In genomic region chr14:54568821-54569591, GRCh38 we compare ENCODE assay signal across 8 cellular contexts. TPM values are rescaled to one million over a fixed set of nuclear protein-coding genes. Genes with fewer than 3 reads are reported as not detected.
DNase-seq lines count a peak whose midpoint lies in the region; ATAC-seq and TF ChIP-seq lines count a peak whose summit lies in the region.

No MANE protein-coding gene starts in this region.

- intact Hi-C loops in CD4-positive, alpha-beta memory T cell (cut with micrococcal nuclease): loop anchor here (5.0 kb wide), 4 partner anchors 313 to 1548 kb away; partner anchors contain the start of genes DDHD1 and PELI2

- peaks cover 7% of the 10 kb centered on the region for H4K20me1 ChIP-seq in neural progenitor cell (ENCODE audit: low read depth)

- H3K27me3 ChIP-seq in CD4-positive, alpha-beta memory T cell (ENCODE audit: insufficient read depth, low read length): no peaks in the 10 kb centered on the region
- H3K27me3 ChIP-seq in SJSA1 (replicated peaks) (no peaks in the 10 kb centered on the region), neural progenitor cell (peaks cover 60% of the 10 kb centered on the region)

- POLR2A ChIA-PET in CD4-positive, alpha-beta memory T cell (lab: Charles Lee; ENCODE audit: partially characterized antibody): interaction anchor here (0.9 to 1.9 kb wide), 3 partner anchors 60 to 81 kb away, joined by 3 to 8 read pairs (median 4); partner anchors contain the start of gene CGRRF1

- H3K36me3 ChIP-seq in CD4-positive, alpha-beta memory T cell (ENCODE audit: insufficient read depth, low read length): no peaks in the 10 kb centered on the region
- H3K36me3 ChIP-seq in SJSA1 (peaks cover 61% of the 10 kb centered on the region), neural progenitor cell (no peaks in the 10 kb centered on the region)

- DNase-seq in CD4-positive, alpha-beta memory T cell: no peak
- DNase-seq in SJSA1 (ENCODE audit: low read depth in 1 of 2, low spot score in 2 of 2) (peak in 1 of 2 experiments; percentile 52), fibroblast of pulmonary artery (ENCODE audit: low read depth) (no peak), neural progenitor cell (ENCODE audit: low spot score) (peak; percentile 26), NCI-H510A treated with DMSO at 0.1 percent for 48 hours (lab: John Stamatoyannopoulos, UW) (no peak)
- DNase-seq in stimulated activated CD4-positive, alpha-beta T cell treated with anti-CD3 and anti-CD28 coated beads, Interleukin-2, amount 100 ng/mL, for 24 hours: no peak

- peaks cover 0 to 24% (median 15%) of the 10 kb centered on the region in 8 donors for H3K9me3 Mint-ChIP-seq in CD4-positive, alpha-beta memory T cell
- peaks cover 9% of the 10 kb centered on the region for H3K9me3 Mint-ChIP-seq in neural progenitor cell

- H3K4me3 ChIP-seq in CD4-positive, alpha-beta memory T cell (ENCODE audit: low read length in 2 of 2): no peak overlapping the region
- H3K4me3 ChIP-seq in SJSA1 (peak overlapping the region; percentile 95), fibroblast of pulmonary artery (replicated peaks; ENCODE audit: low read depth, low read length) (peak overlapping the region; percentile 78), neural progenitor cell (no peak overlapping the region)

- H3K36me3 Mint-ChIP-seq in CD4-positive, alpha-beta memory T cell: peaks cover 10 to 18% of the 10 kb centered on the region in 2 donors
- peaks cover 19% of the 10 kb centered on the region for H3K36me3 Mint-ChIP-seq in neural progenitor cell

- peaks cover 2 to 3% of the 10 kb centered on the region in 2 donors for H3K9me3 ChIP-seq in CD4-positive, alpha-beta memory T cell (ENCODE audit: control insufficient read depth in 1 of 2, low read length in 2 of 2)
- H3K9me3 ChIP-seq in SJSA1 (replicated peaks) (peaks cover 9% of the 10 kb centered on the region), neural progenitor cell (ENCODE audit: low read depth) (no peaks in the 10 kb centered on the region)

- ATAC-seq in GM19035 (IDR thresholded peaks at IDR 0.05; ENCODE audit: unreplicated experiment) (no peak), HG03342 (IDR thresholded peaks at IDR 0.05; ENCODE audit: unreplicated experiment) (no peak)

- peaks cover 0 to 2% of the 10 kb centered on the region in 2 donors for H3K27me3 Mint-ChIP-seq in CD4-positive, alpha-beta memory T cell
- peaks cover 7% of the 10 kb centered on the region for H3K27me3 Mint-ChIP-seq in neural progenitor cell (ENCODE audit: insufficient read depth, low read depth)

- no peak for TF ChIP-seq CTCF in fibroblast of pulmonary artery (IDR thresholded peaks at IDR 0.05; ENCODE audit: low read length, missing control alignments)
- no peak for TF ChIP-seq CTCF in neural progenitor cell (IDR thresholded peaks at IDR 0.05)

- H3K9ac ChIP-seq in neural progenitor cell: no peak overlapping the region

- CTCF ChIA-PET in CD4-positive, alpha-beta memory T cell (lab: Charles Lee; ENCODE audit: partially characterized antibody): interaction anchor here (1.1 to 8.5 kb wide), 4 partner anchors 59 to 206 kb away, joined by 3 to 245 read pairs (median 38); partner anchors contain the start of gene GMFB

- no peaks in the 10 kb centered on the region for H3K79me2 ChIP-seq in neural progenitor cell (ENCODE audit: low read depth)

- H3K4me1 Mint-ChIP-seq in CD4-positive, alpha-beta memory T cell: peaks cover 8 to 29% (median 11%) of the 10 kb centered on the region in 4 donors
- peaks cover 21% of the 10 kb centered on the region for H3K4me1 Mint-ChIP-seq in neural progenitor cell

- peak overlapping the region in 6 of 8 donors; percentile 34 to 87 (median 80) for H3K4me3 Mint-ChIP-seq in CD4-positive, alpha-beta memory T cell
- peak overlapping the region; percentile 98 for H3K4me3 Mint-ChIP-seq in neural progenitor cell

- H3K4me2 ChIP-seq in neural progenitor cell: peak overlapping the region; percentile 90

- H2AFZ ChIP-seq in neural progenitor cell (replicated peaks): no peak overlapping the region

- peak overlapping the region in 2 of 7 donors; percentile 5 to 97 for H3K27ac Mint-ChIP-seq in CD4-positive, alpha-beta memory T cell
- no peak overlapping the region for H3K27ac Mint-ChIP-seq in neural progenitor cell

- H3K27ac ChIP-seq in CD4-positive, alpha-beta memory T cell (ENCODE audit: low read depth, low read length): no peak overlapping the region
- H3K27ac ChIP-seq in SJSA1: peak overlapping the region; percentile 93
- no peak overlapping the region for H3K27ac ChIP-seq in neural progenitor cell

- H3K4me1 ChIP-seq in CD4-positive, alpha-beta memory T cell (ENCODE audit: insufficient read depth, low read length): peaks cover 16% of the 10 kb centered on the region
- H3K4me1 ChIP-seq in SJSA1 (replicated peaks): peaks cover 54% of the 10 kb centered on the region
- H3K4me1 ChIP-seq in neural progenitor cell: peaks cover 10% of the 10 kb centered on the region

- peaks cover 25% of the 10 kb centered on the region for H3F3A ChIP-seq in neural progenitor cell (ENCODE audit: low read depth)

RNA-seq across cellular contexts. Expression of gene SAMD4A, which starts 2.1 kb away (rescaled TPM):
- total RNA-seq in CD4-positive, alpha-beta memory T cell: 1 to 10 TPM in 1 of 2 experiments, under 1 TPM in 1; 0.93 to 1.4 TPM
- under 1 TPM in 1 of 2 donors, not detected in 1; 0.72 TPM for polyA plus RNA-seq in CD4-positive, alpha-beta memory T cell
- total RNA-seq in SJSA1 (2014; rRNA removed; shearing (Covaris generic)): 22.5 and 31.6 TPM in 2 replicates
- 4.3 and 4.6 TPM in 2 replicates for total RNA-seq in neural progenitor cell (ENCODE audit: low replicate concordance)

RNA-seq across cellular contexts. Expression of gene CGRRF1, which starts 59.3 kb away (rescaled TPM):
- 10 to 100 TPM; 21.8 to 23.8 TPM for total RNA-seq in CD4-positive, alpha-beta memory T cell
- 10 to 100 TPM; 25.9 to 60.7 TPM for polyA plus RNA-seq in CD4-positive, alpha-beta memory T cell
- total RNA-seq in SJSA1 (2014; rRNA removed; shearing (Covaris generic)): 6.5 and 17.3 TPM in 2 replicates
- 29.6 and 36.1 TPM in 2 replicates for total RNA-seq in neural progenitor cell (ENCODE audit: low replicate concordance)

Comparison
In these comparisons a context has a peak if more than half of its experiments do, and no peak if none do; other contexts are left out.
1. H3K4me3 ChIP-seq: peak in SJSA1 (single experiment) and fibroblast of pulmonary artery (single experiment); none in CD4-positive, alpha-beta memory T cell (0 of 2) and neural progenitor cell (single experiment).